In the genomic region with DNA sequence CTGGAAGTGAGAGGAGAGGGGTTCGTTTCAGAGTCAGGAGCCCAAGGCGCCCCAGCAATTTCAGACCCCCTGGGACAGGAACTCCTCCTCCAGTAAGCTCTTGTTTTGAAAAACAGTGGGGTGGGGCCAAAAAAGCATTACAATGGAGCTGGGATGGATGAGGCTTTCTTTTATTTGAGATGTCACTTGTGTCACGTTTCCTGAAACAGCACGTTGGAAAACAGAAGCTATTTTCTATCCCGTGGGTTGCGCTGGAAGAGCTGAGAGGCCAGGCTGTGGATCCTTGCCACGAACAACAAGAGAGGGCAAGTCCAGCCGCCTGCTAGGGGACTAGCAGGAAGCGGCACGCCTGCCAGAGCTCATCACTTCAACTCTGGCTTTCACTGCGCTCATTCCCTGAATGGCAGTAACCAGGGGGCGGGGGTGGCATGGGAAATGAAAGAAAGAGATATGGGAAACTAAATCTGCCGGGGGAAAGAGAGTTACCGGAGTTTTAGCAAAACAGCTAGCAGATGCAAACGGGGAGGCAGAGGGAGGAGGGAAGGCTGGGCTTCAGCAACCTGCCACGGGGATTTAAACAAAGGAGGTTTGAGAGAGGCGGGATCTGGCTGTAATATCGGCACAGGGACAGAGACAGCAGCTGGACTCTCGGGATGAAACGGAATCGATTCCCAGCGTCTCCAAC, we compare ENCODE assay signal across 8 cellular contexts.
A peak's percentile ranks its signal among the peaks of the same experiment; 100 is the strongest.
DNase-seq lines count a peak whose midpoint lies in the region; ATAC-seq and TF ChIP-seq lines count a peak whose summit lies in the region.

No MANE protein-coding gene starts in this region.

- DNase-seq in COLO829 (ENCODE audit: low spot score), result peak; percentile 68
- peak; percentile 66 for DNase-seq in NCI-H2171 (lab: John Stamatoyannopoulos, UW)
- DNase-seq in cerebellar cortex (ENCODE audit: low spot score), result peak; percentile 91
- DNase-seq in iris pigment epithelial cell (ENCODE audit: low read depth), result peak; percentile 43
- peak; percentile 7 for DNase-seq in smooth muscle cell of the brain vasculature (ENCODE audit: low read depth, low spot score)
- DNase-seq in GM10266 (ENCODE audit: extremely low spot score), result no peak
- no peak for DNase-seq in stimulated activated naive CD4-positive, alpha-beta T cell (lab: John Stamatoyannopoulos, UW)

- no peak for TF ChIP-seq CTCF in GM10266 (IDR thresholded peaks at IDR 0.05; ENCODE audit: control insufficient read depth, insufficient read depth, low read depth, missing control alignments)

- no peak for ATAC-seq in GM18519 (IDR thresholded peaks at IDR 0.05; ENCODE audit: low FRiP score, unreplicated experiment)

Comparison
In these comparisons a context has a peak if more than half of its experiments do, and no peak if none do; other contexts are left out.
1. DNase-seq: peak in COLO829 (single experiment), NCI-H2171 (single experiment), cerebellar cortex (single experiment), iris pigment epithelial cell (single experiment) and smooth muscle cell of the brain vasculature (single experiment); none in GM10266 (single experiment) and stimulated activated naive CD4-positive, alpha-beta T cell (0 of 6).